ENCODE assay signal across 26 cellular contexts in genomic region chr4:86221076-86221475, GRCh38.
"Had no signal": no experiment of that assay in that cellular context is flagged by ENCODE, and none has a peak within 500 bp of the region (broad histone marks: within the 10 kb centered on the region; RNA-seq: fewer than 3 reads in every experiment).

No MANE protein-coding gene starts in this region.

- H3K27me3 ChIP-seq: Peyer's patch, SJCRH30 had no signal

- H3K9me3 ChIP-seq: Peyer's patch, SJCRH30, SK-N-SH had no signal

- H3K27ac ChIP-seq: Peyer's patch, RWPE1, SJCRH30 had no signal

- H3K4me1 Mint-ChIP-seq: activated CD4-positive, alpha-beta T cell treated with anti-CD3 and anti-CD28 coated beads, Interleukin-2, amount 10 ng/mL, durations not matched to agents 24 days and 14 days; activated CD8-positive, alpha-beta memory T cell treated with anti-CD3 and anti-CD28 coated beads, Interleukin-2, amount 10 ng/mL, durations not matched to agents 7 days and 5 days; activated naive CD4-positive, alpha-beta T cell treated with anti-CD3 and anti-CD28 coated beads, Interleukin-2, amount 50 U/mL, for 24 hours had no signal

- H3K4me3 Mint-ChIP-seq: activated CD4-positive, alpha-beta T cell treated with anti-CD3 and anti-CD28 coated beads, Interleukin-2, amount 10 ng/mL, durations not matched to agents 24 days and 14 days; activated CD8-positive, alpha-beta memory T cell treated with anti-CD3 and anti-CD28 coated beads, Interleukin-2, amount 10 ng/mL, durations not matched to agents 7 days and 5 days; activated naive CD4-positive, alpha-beta T cell treated with anti-CD3 and anti-CD28 coated beads, Interleukin-2, amount 50 U/mL, for 24 hours; activated T-cell treated with anti-CD3 and anti-CD28 coated beads, Interleukin-2, amount 50 U/mL, for 24 hours; activated T-helper 1 cell treated with anti-CD3 and anti-CD28 coated beads, Interleukin-12 subunit alpha, Interleukin-12 subunit beta, Interleukin-2, Interleukin-4 antibody, amounts not matched to agents 30 ng/mL and 10 ng/mL and 1 ng/mL, durations not matched to agents 14 hours and 24 hours and 36 hours; T-helper 2 cell treated with Interferon-gamma antibody and Interleukin-4, amounts not matched to agents 5 μg/mL and 100 μg/mL, for 36 hours; WTC11 had no signal

- DNase-seq: activated CD4-positive, alpha-beta T cell treated with anti-CD3 and anti-CD28 coated beads for 1 hour; activated CD4-positive, alpha-beta T cell treated with anti-CD3 and anti-CD28 coated beads, Interleukin-2, amount 10 ng/mL, durations not matched to agents 24 days and 14 days; activated CD4-positive, alpha-beta T cell treated with anti-CD3 and anti-CD28 coated beads, Interleukin-2, amount 50 U/mL, for 48 hours; activated CD8-positive, alpha-beta memory T cell treated with anti-CD3 and anti-CD28 coated beads, Interleukin-2, amount 10 ng/mL, durations not matched to agents 7 days and 5 days; activated effector memory CD4-positive, alpha-beta T cell treated with Interleukin-2 at 50 U/mL for 16 hours; activated naive CD4-positive, alpha-beta T cell; activated T-cell treated with anti-CD3 and anti-CD28 coated beads, Interleukin-2, amount 50 U/mL, for 24 hours; amniotic stem cell; MM.1S; NCI-H1105; NCI-H1436; NCI-H1694 treated with DMSO at 0.1 percent for 48 hours; NCI-H2029 treated with DMSO at 0.1 percent for 48 hours; NCI-H446 treated with DMSO at 0.1 percent for 48 hours; NCI-H526; NCI-H82; Peyer's patch; Right ventricle myocardium superior; SJCRH30; SK-N-SH; T-helper 1 cell had no signal

- H3K4me2 ChIP-seq: SK-N-SH had no signal

- H3K9me3 Mint-ChIP-seq: activated CD4-positive, alpha-beta T cell treated with anti-CD3 and anti-CD28 coated beads, Interleukin-2, amount 10 ng/mL, durations not matched to agents 24 days and 14 days; activated T-helper 1 cell treated with anti-CD3 and anti-CD28 coated beads, Interleukin-12 subunit alpha, Interleukin-12 subunit beta, Interleukin-2, Interleukin-4 antibody, amounts not matched to agents 30 ng/mL and 10 ng/mL and 1 ng/mL, durations not matched to agents 14 hours and 24 hours and 36 hours; T-helper 2 cell treated with Interferon-gamma antibody and Interleukin-4, amounts not matched to agents 5 μg/mL and 100 μg/mL, for 36 hours had no signal

- H3K27ac Mint-ChIP-seq: activated CD4-positive, alpha-beta T cell treated with anti-CD3 and anti-CD28 coated beads, Interleukin-2, amount 10 ng/mL, durations not matched to agents 24 days and 14 days; activated CD8-positive, alpha-beta memory T cell treated with anti-CD3 and anti-CD28 coated beads, Interleukin-2, amount 10 ng/mL, durations not matched to agents 7 days and 5 days; activated naive CD4-positive, alpha-beta T cell treated with anti-CD3 and anti-CD28 coated beads, Interleukin-2, amount 50 U/mL, for 24 hours; activated T-cell treated with anti-CD3 and anti-CD28 coated beads, Interleukin-2, amount 50 U/mL, for 24 hours; activated T-helper 1 cell treated with anti-CD3 and anti-CD28 coated beads, Interleukin-12 subunit alpha, Interleukin-12 subunit beta, Interleukin-2, Interleukin-4 antibody, amounts not matched to agents 30 ng/mL and 10 ng/mL and 1 ng/mL, durations not matched to agents 14 hours and 24 hours and 36 hours; T-helper 2 cell treated with Interferon-gamma antibody and Interleukin-4, amounts not matched to agents 5 μg/mL and 100 μg/mL, for 36 hours; WTC11 had no signal

- H3K36me3 ChIP-seq: Peyer's patch, SJCRH30 had no signal

- H3K36me3 Mint-ChIP-seq: activated CD8-positive, alpha-beta memory T cell treated with anti-CD3 and anti-CD28 coated beads, Interleukin-2, amount 10 ng/mL, durations not matched to agents 7 days and 5 days; activated naive CD4-positive, alpha-beta T cell treated with anti-CD3 and anti-CD28 coated beads, Interleukin-2, amount 50 U/mL, for 24 hours had no signal

- H3K4me3 ChIP-seq: Peyer's patch, SJCRH30 had no signal

- H3K9ac ChIP-seq: SK-N-SH had no signal

- H3K4me1 ChIP-seq: Peyer's patch, SJCRH30 had no signal

- H3K27me3 Mint-ChIP-seq: activated CD4-positive, alpha-beta T cell treated with anti-CD3 and anti-CD28 coated beads, Interleukin-2, amount 10 ng/mL, durations not matched to agents 24 days and 14 days; activated CD8-positive, alpha-beta memory T cell treated with anti-CD3 and anti-CD28 coated beads, Interleukin-2, amount 10 ng/mL, durations not matched to agents 7 days and 5 days; activated naive CD4-positive, alpha-beta T cell treated with anti-CD3 and anti-CD28 coated beads, Interleukin-2, amount 50 U/mL, for 24 hours; activated T-cell treated with anti-CD3 and anti-CD28 coated beads, Interleukin-2, amount 50 U/mL, for 24 hours had no signal
